ENCODE assay signal across 20 cellular contexts in the genomic region with DNA sequence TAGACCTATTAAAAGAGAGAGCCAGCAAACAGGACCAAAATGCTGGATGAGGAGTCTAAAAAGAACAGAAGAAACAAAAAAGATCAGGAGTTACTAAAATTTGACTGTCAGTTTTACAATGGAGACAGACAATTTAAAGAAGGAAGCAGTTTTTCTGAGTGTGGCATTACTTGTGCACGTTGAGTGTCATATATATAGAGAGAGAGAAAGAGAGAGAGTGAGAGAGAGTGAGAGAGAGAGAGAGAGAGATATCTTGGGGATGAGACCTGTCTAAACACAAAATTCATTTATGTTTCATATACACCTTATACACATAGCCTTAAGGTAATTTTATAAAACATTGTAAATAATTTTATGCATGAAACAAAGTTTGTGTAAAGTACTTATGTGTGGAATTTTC. TPM values are rescaled to one million over a fixed set of nuclear protein-coding genes. Genes with fewer than 3 reads are reported as not detected.
DNase-seq lines count a peak whose midpoint lies in the region; ATAC-seq lines count a peak whose summit lies in the region.
"Had no signal": no experiment of that assay in that cellular context is flagged by ENCODE, and none has a peak within 500 bp of the region (broad histone marks: within the 10 kb centered on the region; RNA-seq: fewer than 3 reads in every experiment).

No MANE protein-coding gene starts in this region.

- H3K36me3 Mint-ChIP-seq in activated T-helper 2 cell treated with anti-CD3 and anti-CD28 coated beads, Interferon-gamma antibody, Interleukin-2, Interleukin-4, amounts not matched to agents 10 μg/mL and 5 μg/mL and 100 μg/mL, durations not matched to agents 14 hours and 24 hours and 36 hours (ENCODE audit: low read depth) = peaks cover 31% of the 10 kb centered on the region
- H3K36me3 Mint-ChIP-seq in natural killer cell treated with Interleukin-12 subunit alpha and Interleukin-12 subunit beta and Interleukin-15 and Interleukin-18, amount 100 ng/mL, for 72 hours = peaks cover 17% of the 10 kb centered on the region

- H3K27ac Mint-ChIP-seq in activated T-helper 2 cell treated with anti-CD3 and anti-CD28 coated beads, Interferon-gamma antibody, Interleukin-2, Interleukin-4, amounts not matched to agents 10 μg/mL and 5 μg/mL and 100 μg/mL, durations not matched to agents 14 hours and 24 hours and 36 hours = peak overlapping the region; percentile 23
- peak overlapping the region; percentile 96 to 98 for H3K27ac Mint-ChIP-seq in natural killer cell treated with Interleukin-12 subunit alpha and Interleukin-12 subunit beta and Interleukin-15 and Interleukin-18, amount 100 ng/mL, for 72 hours
- H3K27ac Mint-ChIP-seq: CD8-positive, alpha-beta T cell had no signal

- no peaks in the 10 kb centered on the region for H3K9me3 ChIP-seq in ES-I3 (ENCODE audit: control insufficient read depth, insufficient read depth, low read length)
- no peaks in the 10 kb centered on the region for H3K9me3 ChIP-seq in HUES6 (ENCODE audit: control insufficient read depth, insufficient read depth, low read depth, low read length)
- H3K9me3 ChIP-seq: SJSA1 had no signal

- H3K9me3 Mint-ChIP-seq in activated T-helper 2 cell treated with anti-CD3 and anti-CD28 coated beads, Interferon-gamma antibody, Interleukin-2, Interleukin-4, amounts not matched to agents 10 μg/mL and 5 μg/mL and 100 μg/mL, durations not matched to agents 14 hours and 24 hours and 36 hours = no peaks in the 10 kb centered on the region
- no peaks in the 10 kb centered on the region for H3K9me3 Mint-ChIP-seq in natural killer cell treated with Interleukin-12 subunit alpha and Interleukin-12 subunit beta and Interleukin-15 and Interleukin-18, amount 100 ng/mL, for 72 hours

- ATAC-seq in natural killer cell treated with Interleukin-12 subunit alpha and Interleukin-12 subunit beta and Interleukin-15 and Interleukin-18, amount 100 ng/mL, for 72 hours = no peak
- ATAC-seq: CD8-positive, alpha-beta T cell; GM12878 had no signal

- H3K36me3 ChIP-seq in ES-I3 (ENCODE audit: insufficient read depth, low read length) (no peaks in the 10 kb centered on the region), HUES6 (ENCODE audit: control insufficient read depth, insufficient read depth, low read length) (no peaks in the 10 kb centered on the region)
- H3K36me3 ChIP-seq: SJSA1 had no signal

- H3K27me3 ChIP-seq in HUES6 (ENCODE audit: control insufficient read depth, insufficient read depth, low read length) = peaks cover 40% of the 10 kb centered on the region; the same call in 1 of the 2 replicates

- 0 out of 2 replicates have a peak overlapping the region, but pooled peaks have one; percentile 3 for H3K9ac ChIP-seq in ES-I3 (ENCODE audit: low read depth, low read length)
- H3K9ac ChIP-seq in HUES6 (ENCODE audit: low read length) = no peak overlapping the region

- H3K4me3 Mint-ChIP-seq in activated T-helper 2 cell treated with anti-CD3 and anti-CD28 coated beads, Interferon-gamma antibody, Interleukin-2, Interleukin-4, amounts not matched to agents 10 μg/mL and 5 μg/mL and 100 μg/mL, durations not matched to agents 14 hours and 24 hours and 36 hours (ENCODE audit: low read depth) = peak overlapping the region; percentile 93
- peak overlapping the region; percentile 98 for H3K4me3 Mint-ChIP-seq in natural killer cell treated with Interleukin-12 subunit alpha and Interleukin-12 subunit beta and Interleukin-15 and Interleukin-18, amount 100 ng/mL, for 72 hours
- H3K4me3 Mint-ChIP-seq: CD8-positive, alpha-beta T cell had no signal

- peak overlapping the region; percentile 95 for H3K4me3 ChIP-seq in HUES6 (ENCODE audit: low read depth, low read length)
- H3K4me3 ChIP-seq: GM12878, SJSA1 had no signal

- intact Hi-C loops in activated T-helper 2 cell treated with anti-CD3 and anti-CD28 coated beads, Interferon-gamma antibody, Interleukin-2, Interleukin-4, amounts not matched to agents 10 μg/mL and 5 μg/mL and 100 μg/mL, durations not matched to agents 14 hours and 24 hours and 36 hours (cut with micrococcal nuclease) = loop anchor here (10.0 kb wide), 1 partner anchor 401 kb away; no protein-coding TSS in a partner anchor

- no peak for DNase-seq in activated T-helper 2 cell treated with anti-CD3 and anti-CD28 coated beads, Interferon-gamma antibody, Interleukin-2, Interleukin-4, amounts not matched to agents 10 μg/mL and 5 μg/mL and 100 μg/mL, durations not matched to agents 14 hours and 24 hours and 36 hours (ENCODE audit: low spot score)
- DNase-seq in natural killer cell treated with Interleukin-12 subunit alpha and Interleukin-12 subunit beta and Interleukin-15 and Interleukin-18, amount 100 ng/mL, for 72 hours (ENCODE audit: low spot score) = no peak
- no peak for DNase-seq in C1 segment of cervical spinal cord (lab: John Stamatoyannopoulos, UW)
- DNase-seq in DMS79 (lab: John Stamatoyannopoulos, UW) = no peak
- DNase-seq in NCI-H2081 (lab: John Stamatoyannopoulos, UW) = no peak
- DNase-seq: CD8-positive, alpha-beta T cell; DMS79 treated with DMSO at 0.1 percent for 48 hours; GOT3; IMR-90; Karpas-422; NCI-H1417; NCI-H187 treated with DMSO at 0.1 percent for 48 hours; NCI-H2171 treated with DMSO at 0.1 percent for 48 hours; NCI-H446 treated with DMSO at 0.1 percent for 48 hours; NCI-H748 treated with DMSO at 0.1 percent for 48 hours; SW 1271 had no signal

- no peak overlapping the region for H3K27ac ChIP-seq in HUES6 (ENCODE audit: low read depth, low read length)
- H3K27ac ChIP-seq: SJSA1 had no signal

- peaks cover 44% of the 10 kb centered on the region for H3K4me1 Mint-ChIP-seq in activated T-helper 2 cell treated with anti-CD3 and anti-CD28 coated beads, Interferon-gamma antibody, Interleukin-2, Interleukin-4, amounts not matched to agents 10 μg/mL and 5 μg/mL and 100 μg/mL, durations not matched to agents 14 hours and 24 hours and 36 hours (ENCODE audit: low read depth)
- peaks cover 41 to 56% of the 10 kb centered on the region in 2 donors for H3K4me1 Mint-ChIP-seq in natural killer cell treated with Interleukin-12 subunit alpha and Interleukin-12 subunit beta and Interleukin-15 and Interleukin-18, amount 100 ng/mL, for 72 hours (ENCODE audit: low read depth in 2 of 2)

- no peaks in the 10 kb centered on the region for H3K27me3 Mint-ChIP-seq in activated T-helper 2 cell treated with anti-CD3 and anti-CD28 coated beads, Interferon-gamma antibody, Interleukin-2, Interleukin-4, amounts not matched to agents 10 μg/mL and 5 μg/mL and 100 μg/mL, durations not matched to agents 14 hours and 24 hours and 36 hours (ENCODE audit: low read depth)
- no peaks in the 10 kb centered on the region for H3K27me3 Mint-ChIP-seq in natural killer cell treated with Interleukin-12 subunit alpha and Interleukin-12 subunit beta and Interleukin-15 and Interleukin-18, amount 100 ng/mL, for 72 hours

- H3K4me1 ChIP-seq in ES-I3 (ENCODE audit: insufficient read depth, low read length) (peaks cover 16% of the 10 kb centered on the region; the same call in 1 of the 2 replicates), HUES6 (ENCODE audit: control insufficient read depth, insufficient read depth, low read length) (peaks cover 38% of the 10 kb centered on the region)

RNA-seq across cellular contexts. Expression of gene GALNT3, which starts 2.1 kb away (rescaled TPM):
- 21.3 and 21.6 TPM in 2 replicates for total RNA-seq in activated T-helper 2 cell treated with anti-CD3 and anti-CD28 coated beads, Interferon-gamma antibody, Interleukin-2, Interleukin-4, amounts not matched to agents 10 μg/mL and 5 μg/mL and 100 μg/mL, durations not matched to agents 14 hours and 24 hours and 36 hours
- 10 to 100 TPM; 21.0 to 22.6 TPM for total RNA-seq in natural killer cell treated with Interleukin-12 subunit alpha and Interleukin-12 subunit beta and Interleukin-15 and Interleukin-18, amount 100 ng/mL, for 72 hours
